ENCODE assay signal across 23 cellular contexts in genomic region chr20:41830702-41831101, GRCh38.
"Had no signal": no experiment of that assay in that cellular context is flagged by ENCODE, and none has a peak within 500 bp of the region (broad histone marks: within the 10 kb centered on the region; RNA-seq: fewer than 3 reads in every experiment).

No MANE protein-coding gene starts in this region.

- H3K9me3 ChIP-seq: body of pancreas, mucosa of descending colon, upper lobe of left lung had no signal

- H2AFZ ChIP-seq: parathyroid adenoma had no signal

- H3K4me1 ChIP-seq: body of pancreas, heart right ventricle, upper lobe of left lung had no signal

- H3K9ac ChIP-seq: parathyroid adenoma had no signal

- H3K36me3 ChIP-seq: cardiac muscle cell, heart right ventricle, upper lobe of left lung had no signal

- FAIRE-seq: endometrium had no signal

- DNase-seq: activated CD4-positive, alpha-beta T cell treated with anti-CD3 and anti-CD28 coated beads, Interleukin-2, amount 10 ng/mL, durations not matched to agents 24 days and 14 days; activated CD8-positive, alpha-beta memory T cell treated with anti-CD3 and anti-CD28 coated beads, Interleukin-2, amount 10 ng/mL, durations not matched to agents 7 days and 5 days; activated CD8-positive, alpha-beta T cell treated with anti-CD3 and anti-CD28 coated beads for 36 hours; activated gamma-delta T cell; anterior cingulate cortex; body of pancreas; effector CD4-positive, alpha-beta T cell; heart right ventricle; islet precursor cell; left cardiac atrium; mucosa of descending colon; nephron progenitor cell; right cardiac atrium; stimulated activated CD4-positive, alpha-beta T cell treated with anti-CD3 and anti-CD28 coated beads, Interleukin-12 subunit alpha, Interleukin-12 subunit beta, amount 100 ng/mL, for 4 hours; stimulated activated CD4-positive, alpha-beta T cell treated with anti-CD3 and anti-CD28 coated beads, Interleukin-4, amount 100 ng/mL, for 4 hours; stimulated activated naive CD8-positive, alpha-beta T cell treated with anti-CD3 and anti-CD28 coated beads, Interleukin-15, Interleukin-2, amounts not matched to agents 100 U/mL and 50 U/mL, for 24 hours; T1000; upper lobe of left lung had no signal

- H3K79me2 ChIP-seq: parathyroid adenoma had no signal

- H3K27me3 ChIP-seq: body of pancreas, cardiac muscle cell, upper lobe of left lung had no signal

- ATAC-seq: activated CD4-positive, CD25-positive, alpha-beta regulatory T cell treated with anti-CD3 and anti-CD28 coated beads, Interleukin-2, amount 50 U/mL, for 24 hours; activated CD8-positive, alpha-beta memory T cell treated with anti-CD3 and anti-CD28 coated beads, Interleukin-2, amount 10 ng/mL, durations not matched to agents 7 days and 5 days; activated CD8-positive, alpha-beta T cell treated with anti-CD3 and anti-CD28 coated beads for 36 hours; body of pancreas; heart right ventricle; left cardiac atrium; mucosa of descending colon; right cardiac atrium; stimulated activated naive CD8-positive, alpha-beta T cell treated with anti-CD3 and anti-CD28 coated beads, Interleukin-15, Interleukin-2, amounts not matched to agents 100 U/mL and 50 U/mL, for 24 hours had no signal

- H3K4me3 ChIP-seq: body of pancreas, cardiac muscle cell, heart right ventricle, mucosa of descending colon, upper lobe of left lung had no signal

- H3K27ac ChIP-seq: body of pancreas, cardiac muscle cell, heart right ventricle, parathyroid adenoma, upper lobe of left lung, VCaP had no signal
